Comparison of ENCODE assay signal across 1 cellular context in genomic region chr17:8668181-8668740, GRCh38.
TF ChIP-seq lines count a peak whose summit lies in the region.

No MANE protein-coding gene starts in this region.

TF ChIP-seq in H1, 55 proteins besides CTCF, POLR2A, EP300 and RAD21:
- TF ChIP-seq NRF1 (IDR thresholded peaks at IDR 0.05; ENCODE audit: low read depth, low read length), result no peak
- no peak for TF ChIP-seq CEBPB (IDR thresholded peaks at IDR 0.05; ENCODE audit: low read depth, low read length)
- TF ChIP-seq ATF3 (IDR thresholded peaks at IDR 0.05; ENCODE audit: insufficient read depth, low read depth, low read length), result no peak
- TF ChIP-seq KDM1A (IDR thresholded peaks at IDR 0.05; ENCODE audit: borderline replicate concordance, low read length), result no peak
- TF ChIP-seq EGR1 (IDR thresholded peaks at IDR 0.05; ENCODE audit: borderline replicate concordance, low read depth, low read length), result no peak
- TF ChIP-seq SRF (IDR thresholded peaks at IDR 0.05; ENCODE audit: low read depth, low read length), result no peak
- TF ChIP-seq GABPA (IDR thresholded peaks at IDR 0.05; ENCODE audit: borderline replicate concordance, insufficient read depth, low read length), result no peak
- TF ChIP-seq KDM4A (IDR thresholded peaks at IDR 0.05; ENCODE audit: low read depth, low read length, severe bottlenecking), result no peak
- no peak for TF ChIP-seq CHD1 (IDR thresholded peaks at IDR 0.05; ENCODE audit: low read depth, low read length)
- TF ChIP-seq CBX8 (IDR thresholded peaks at IDR 0.05; ENCODE audit: borderline replicate concordance, low read depth, low read length), result no peak
- no peak for TF ChIP-seq JUND (IDR thresholded peaks at IDR 0.05; ENCODE audit: low read length)
- TF ChIP-seq RNF2 (IDR thresholded peaks at IDR 0.05; ENCODE audit: borderline replicate concordance, low read depth, low read length, missing control alignments, poor library complexity, severe bottlenecking), result no peak
- no peak for TF ChIP-seq CHD7 (IDR thresholded peaks at IDR 0.05; ENCODE audit: insufficient replicate concordance, low read length)
TF ChIP-seq in H1: peak in this region for 0.
